ENCODE assay signal across 29 cellular contexts in the genomic region with DNA sequence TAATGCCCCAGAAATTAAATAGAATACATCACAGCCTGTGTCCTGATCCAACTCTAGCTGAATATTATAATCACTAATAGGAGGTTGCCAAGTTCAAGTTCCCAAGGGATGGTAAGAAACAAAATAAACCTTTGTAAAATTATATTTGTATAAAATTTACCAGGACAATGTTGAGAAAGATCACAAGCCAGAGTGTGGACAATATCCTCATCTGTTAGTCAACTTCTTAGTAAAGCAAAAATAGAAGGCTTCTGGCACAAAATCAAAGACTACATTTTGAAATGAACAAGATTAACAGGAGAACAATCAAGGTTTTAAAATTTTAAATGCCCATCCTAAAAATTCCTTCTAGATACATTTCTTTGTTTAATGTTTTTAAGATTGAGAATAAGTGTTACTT.
"Had no signal": no experiment of that assay in that cellular context is flagged by ENCODE, and none has a peak within 500 bp of the region (broad histone marks: within the 10 kb centered on the region; RNA-seq: fewer than 3 reads in every experiment).

No MANE protein-coding gene starts in this region.

- DNase-seq: activated B cell treated with CpG ODN at 0.5 μM for 24 hours; activated CD4-positive, alpha-beta T cell treated with anti-CD3 and anti-CD28 coated beads for 48 hours; activated CD4-positive, alpha-beta T cell treated with anti-CD3 and anti-CD28 coated beads, Interleukin-2, amount 50 U/mL, for 1 hour; activated CD4-positive, alpha-beta T cell treated with anti-CD3 and anti-CD28 coated beads, Interleukin-2, amount 50 U/mL, for 48 hours; activated CD8-positive, alpha-beta memory T cell treated with anti-CD3 and anti-CD28 coated beads for 24 hours; activated CD8-positive, alpha-beta T cell treated with anti-CD3 and anti-CD28 coated beads for 36 hours; activated effector memory CD4-positive, alpha-beta T cell treated with anti-CD3 and anti-CD28 coated beads, Interleukin-2, amount 50 U/mL, for 16 hours; activated naive CD4-positive, alpha-beta T cell treated with anti-CD3 and anti-CD28 coated beads for 36 hours; activated naive CD8-positive, alpha-beta T cell treated with anti-CD3 and anti-CD28 coated beads for 36 hours; activated naive CD8-positive, alpha-beta T cell treated with anti-CD3 and anti-CD28 coated beads, Interleukin-2, amount 50 U/mL, for 24 hours; activated T-cell treated with anti-CD3 and anti-CD28 coated beads, Interleukin-2, amount 50 U/mL, for 4 hours; amniotic stem cell; anterior cingulate cortex; brain microvascular endothelial cell; dorsolateral prefrontal cortex; effector memory CD4-positive, alpha-beta T cell; endodermal cell; foreskin melanocyte; heart right ventricle; T-helper 1 cell; T-helper 17 cell; T1000; WERI-Rb-1 had no signal

- H3K36me3 ChIP-seq: brain microvascular endothelial cell, gastroesophageal sphincter, heart right ventricle, WERI-Rb-1 had no signal

- H3K4me3 ChIP-seq: coronary artery, dorsolateral prefrontal cortex, gastroesophageal sphincter, heart right ventricle, hepatocyte had no signal

- H3K9me3 ChIP-seq: gastroesophageal sphincter, heart right ventricle had no signal

- H3K27me3 ChIP-seq: brain microvascular endothelial cell, dorsolateral prefrontal cortex, gastroesophageal sphincter, heart right ventricle, hepatocyte had no signal

- ATAC-seq: activated CD4-positive, CD25-positive, alpha-beta regulatory T cell treated with anti-CD3 and anti-CD28 coated beads, Interleukin-2, amount 50 U/mL, for 24 hours; activated CD8-positive, alpha-beta T cell treated with anti-CD3 and anti-CD28 coated beads for 36 hours; activated naive CD8-positive, alpha-beta T cell treated with anti-CD3 and anti-CD28 coated beads, Interleukin-2, amount 50 U/mL, for 24 hours; activated T-cell treated with anti-CD3 and anti-CD28 coated beads, Interleukin-2, amount 50 U/mL, for 4 hours; activated T-helper 17 cell treated with anti-CD3 and anti-CD28 coated beads, Interleukin-2, amount 50 U/mL, for 72 hours; esophagus mucosa; gastroesophageal sphincter; T-helper 17 cell had no signal

- H3K27ac ChIP-seq: brain microvascular endothelial cell, coronary artery, dorsolateral prefrontal cortex, heart right ventricle, hepatocyte, WERI-Rb-1 had no signal
